In genomic region chr17:35740997-35741931, GRCh38 we compare ENCODE assay signal across 8 cellular contexts. TPM values are rescaled to one million over a fixed set of nuclear protein-coding genes. Genes with fewer than 3 reads are reported as not detected.
DNase-seq lines count a peak whose midpoint lies in the region; ATAC-seq, FAIRE-seq and TF ChIP-seq lines count a peak whose summit lies in the region.

No MANE protein-coding gene starts in this region.

- no peaks in the 10 kb centered on the region for H3K9me3 ChIP-seq in CD4-positive, alpha-beta T cell (ENCODE audit: control insufficient read depth, low read length)
- H3K9me3 ChIP-seq in IMR-90 (ENCODE audit: control insufficient read depth, insufficient read depth, low read length): no peaks in the 10 kb centered on the region
- H3K9me3 ChIP-seq in effector memory CD4-positive, alpha-beta T cell (ENCODE audit: control insufficient read depth, low read length): no peaks in the 10 kb centered on the region

- H3K27ac Mint-ChIP-seq in CD4-positive, alpha-beta T cell: no peak overlapping the region
- no peak overlapping the region for H3K27ac Mint-ChIP-seq in natural killer cell

- H3K4me3 ChIP-seq in IMR-90 (ENCODE audit: insufficient read depth, low read depth, low read length): no peak overlapping the region
- H3K4me3 ChIP-seq in effector memory CD4-positive, alpha-beta T cell (ENCODE audit: insufficient read depth, low read depth, low read length, poor library complexity, severe bottlenecking): peak overlapping the region; percentile 25

- no peak overlapping the region for H2BK15ac ChIP-seq in IMR-90 (ENCODE audit: low read depth, low read length)

- H3K4me1 Mint-ChIP-seq in CD4-positive, alpha-beta T cell (ENCODE audit: low read depth): no peaks in the 10 kb centered on the region
- peaks cover 0 to 5% of the 10 kb centered on the region in 2 donors for H3K4me1 Mint-ChIP-seq in natural killer cell

- H3K4me2 ChIP-seq in IMR-90 (ENCODE audit: low read depth, low read length): no peak overlapping the region

- H3K9me3 Mint-ChIP-seq in CD4-positive, alpha-beta T cell: no peaks in the 10 kb centered on the region
- H3K9me3 Mint-ChIP-seq in natural killer cell: no peaks in the 10 kb centered on the region

- H3K27me3 Mint-ChIP-seq in CD4-positive, alpha-beta T cell: peaks cover 36% of the 10 kb centered on the region
- H3K27me3 Mint-ChIP-seq in natural killer cell (ENCODE audit: low read depth in 2 of 2): peaks cover 20 to 28% of the 10 kb centered on the region in 2 donors

- H4K20me1 ChIP-seq in IMR-90 (ENCODE audit: insufficient read depth, low read length): peaks cover 12% of the 10 kb centered on the region

- no peak overlapping the region; the same call in 1 of the 2 replicates for H3K23ac ChIP-seq in IMR-90 (ENCODE audit: low read depth, low read length)

- H3K9me1 ChIP-seq in IMR-90 (ENCODE audit: insufficient read depth, low read length): peaks cover 2% of the 10 kb centered on the region; the same call in 1 of the 2 replicates

- peak in 1 of 10 experiments; percentile 14 for DNase-seq in CD4-positive, alpha-beta T cell
- DNase-seq in IMR-90 (no peak), natural killer cell (no peak), GM19239 (ENCODE audit: insufficient read length, low spot score) (no peak), KBM-7 (no peak)
- DNase-seq in effector memory CD4-positive, alpha-beta T cell: no peak

- no peak for TF ChIP-seq CTCF in CD4-positive, alpha-beta T cell (IDR thresholded peaks at IDR 0.05)
- TF ChIP-seq CTCF in IMR-90 (conservative IDR thresholded peaks at IDR 0.05; ENCODE audit: low read depth, low read length) (no peak), natural killer cell (IDR thresholded peaks at IDR 0.05) (no peak)

- POLR2A ChIA-PET in CD4-positive, alpha-beta T cell (lab: Charles Lee): no interaction called here
- POLR2A ChIA-PET in IMR-90 (lab: Charles Lee; ENCODE audit: unreplicated experiment): no interaction called here

- H3K4me3 Mint-ChIP-seq in CD4-positive, alpha-beta T cell: peak overlapping the region; percentile 38
- no peak overlapping the region for H3K4me3 Mint-ChIP-seq in natural killer cell

- BruUV-seq in IMR-90 (replicated peaks; lab: Mats Ljungman, UMichigan): no TSS peak

- no peak overlapping the region for H2AK5ac ChIP-seq in IMR-90 (ENCODE audit: low read depth, low read length)

- peak; percentile 48 for ATAC-seq in CD4-positive, alpha-beta T cell (ENCODE audit: poor library complexity)
- peak; percentile 48; the same call in 1 of the 2 replicates for ATAC-seq in IMR-90 (ENCODE audit: low read depth)
- ATAC-seq in natural killer cell: peak; percentile 25 to 73 (median 68)
- ATAC-seq in GM21447 (IDR thresholded peaks at IDR 0.05; ENCODE audit: unreplicated experiment): no peak
- no peak for ATAC-seq in GM18505 (IDR thresholded peaks at IDR 0.05; ENCODE audit: unreplicated experiment)

- TF ChIP-seq RAD21 in IMR-90 (IDR thresholded peaks at IDR 0.05; ENCODE audit: low read length): no peak

- CTCF ChIA-PET in CD4-positive, alpha-beta T cell (lab: Charles Lee): no interaction called here
- CTCF ChIA-PET in IMR-90 (lab: Yijun Ruan, JAX): no interaction called here

- H2AFZ ChIP-seq in IMR-90 (replicated peaks; ENCODE audit: low read length, poor library complexity): no peak overlapping the region

- no peak overlapping the region for H3K18ac ChIP-seq in IMR-90 (ENCODE audit: low read depth, low read length)

- H3K79me1 ChIP-seq in IMR-90 (ENCODE audit: low read depth in 1 of 2, low read length in 2 of 2): no peaks in the 10 kb centered on the region

- no peak overlapping the region for H3K9ac ChIP-seq in IMR-90 (ENCODE audit: low read depth, low read length)

- no peak overlapping the region for H2BK5ac ChIP-seq in IMR-90 (ENCODE audit: low read depth, low read length, poor library complexity, severe bottlenecking)

- no peak overlapping the region for H3K56ac ChIP-seq in IMR-90 (ENCODE audit: extremely low read depth, insufficient read depth, low read length)

- TF ChIP-seq POLR2A in IMR-90 (IDR thresholded peaks at IDR 0.05; ENCODE audit: low read depth, low read length) (no peak), GM18505 (IDR thresholded peaks at IDR 0.05; ENCODE audit: borderline replicate concordance, extremely low read depth, insufficient read depth, insufficient read length) (no peak)

- no peak overlapping the region for H4K8ac ChIP-seq in IMR-90 (ENCODE audit: low read depth in 2 of 2, low read length in 2 of 2)

- peaks cover 30% of the 10 kb centered on the region for H3K27me3 ChIP-seq in CD4-positive, alpha-beta T cell (ENCODE audit: control insufficient read depth, insufficient read depth, low read length)
- H3K27me3 ChIP-seq in IMR-90 (ENCODE audit: control insufficient read depth, insufficient read depth, low read length): peaks cover 43% of the 10 kb centered on the region
- H3K27me3 ChIP-seq in effector memory CD4-positive, alpha-beta T cell (replicated peaks; ENCODE audit: control insufficient read depth, insufficient read depth, low read length, poor library complexity, severe bottlenecking): peaks cover 15% of the 10 kb centered on the region

- H4K5ac ChIP-seq in IMR-90 (ENCODE audit: low read depth, low read length): no peak overlapping the region

- FAIRE-seq in GM19239 (lab: Jason Lieb, UNC): no peak

- H2BK20ac ChIP-seq in IMR-90 (ENCODE audit: low read depth, low read length): no peak overlapping the region

- H3K4ac ChIP-seq in IMR-90 (ENCODE audit: low read depth, low read length): no peak overlapping the region

- no peaks in the 10 kb centered on the region for H3K36me3 ChIP-seq in IMR-90 (ENCODE audit: control insufficient read depth, insufficient read depth, low read length)
- H3K36me3 ChIP-seq in effector memory CD4-positive, alpha-beta T cell (ENCODE audit: control insufficient read depth, insufficient read depth, low read length): no peaks in the 10 kb centered on the region

- no peak overlapping the region for H2AK9ac ChIP-seq in IMR-90 (replicated peaks; ENCODE audit: low read depth, low read length, poor library complexity)

- H3K27ac ChIP-seq in CD4-positive, alpha-beta T cell (ENCODE audit: low read depth, low read length): no peak overlapping the region
- no peak overlapping the region for H3K27ac ChIP-seq in IMR-90 (ENCODE audit: insufficient read depth, low read length)
- no peak overlapping the region for H3K27ac ChIP-seq in effector memory CD4-positive, alpha-beta T cell (ENCODE audit: insufficient read depth, low read length, poor library complexity, severe bottlenecking)

- intact Hi-C loops in CD4-positive, alpha-beta T cell (cut with DNase I, micrococcal nuclease): loop anchor here in 1 of 2 experiments (10.0 kb wide), 1 partner anchor 496 kb away; the partner anchor contains the start of gene SLFN5
- intact Hi-C loops in IMR-90 (cut with micrococcal nuclease) (loop anchor here (10.0 kb wide), 2 partner anchors 306 to 496 kb away; partner anchors contain the start of genes SLFN12 and SLFN5), natural killer cell (cut with micrococcal nuclease) (no loop called here)

- in situ Hi-C loops in IMR-90 (cut with MboI; ENCODE audit: low sequenced_read_pairs) (loop anchor here (25.0 kb wide), 1 partner anchor 379 kb away; the partner anchor contains the start of gene SLFN11), KBM-7 (cut with MboI; ENCODE audit: low pct_unique_long_range_greater_than_20kb, low sequenced_read_pairs) (loop anchor here (25.0 kb wide), 1 partner anchor 579 kb away; no protein-coding TSS in a partner anchor)

- H4K91ac ChIP-seq in IMR-90 (ENCODE audit: insufficient read depth, low read depth, low read length): no peak overlapping the region

- no peaks in the 10 kb centered on the region for H3K4me1 ChIP-seq in IMR-90 (ENCODE audit: control insufficient read depth, insufficient read depth, low read length)
- H3K4me1 ChIP-seq in effector memory CD4-positive, alpha-beta T cell (ENCODE audit: control insufficient read depth, insufficient read depth, low read length, poor library complexity, severe bottlenecking): peaks cover 4% of the 10 kb centered on the region

- H2BK120ac ChIP-seq in IMR-90 (ENCODE audit: low read depth, low read length): no peak overlapping the region

- dilution Hi-C loops in IMR-90 (cut with HindIII; ENCODE audit: low sequenced_read_pairs, unreplicated experiment): no loop called here

- no peaks in the 10 kb centered on the region for H3K36me3 Mint-ChIP-seq in CD4-positive, alpha-beta T cell (ENCODE audit: low read depth)
- H3K36me3 Mint-ChIP-seq in natural killer cell: no peaks in the 10 kb centered on the region

- no peak overlapping the region for H3K14ac ChIP-seq in IMR-90 (replicated peaks; ENCODE audit: low read depth, low read length)

- 21% methylated on average over 13 of the region's 73 CpGs; no CpG with 5 or more reads in 1 of the 2 experiments for WGBS in IMR-90 (ENCODE audit: extremely low coverage in 2 of 2, insufficient read length in 1 of 2), 2 experiments

TF ChIP-seq in IMR-90, 13 proteins besides CTCF, POLR2A, EP300 and RAD21:
- TF ChIP-seq RFX5 (IDR thresholded peaks at IDR 0.05; ENCODE audit: low read depth, low read length): no peak
- TF ChIP-seq BHLHE40 (IDR thresholded peaks at IDR 0.05; ENCODE audit: low read depth, low read length): peak; percentile 36; the same call in 1 of the 2 replicates
- TF ChIP-seq NFE2L2 (IDR thresholded peaks at IDR 0.05; ENCODE audit: low read depth, low read length): no peak

RNA-seq across cellular contexts. Expression of gene RASL10B, which starts 9.8 kb away (rescaled TPM):
- under 1 TPM; 0.22 to 0.47 TPM for total RNA-seq in CD4-positive, alpha-beta T cell
- total RNA-seq in IMR-90 (2012; rRNA removed): 3.6 and 4.7 TPM in 2 replicates
- 4.1 and 4.4 TPM in 2 replicates for polyA plus RNA-seq in IMR-90 (2012; rRNA removed)
- polyA plus RNA-seq in IMR-90 (2012; cell fraction: cytosol; rRNA removed): 5.7 and 7.2 TPM in 2 replicates
- polyA plus RNA-seq in IMR-90 (2012; cell fraction: nucleus; rRNA removed; ENCODE audit: low replicate concordance): 5.1 and 10.2 TPM in 2 replicates
- total RNA-seq in natural killer cell: under 1 TPM in 1 of 3 donors, not detected in 2; 0.07 TPM

RNA-seq across cellular contexts. Expression of gene GAS2L2, which starts 11.8 kb away (rescaled TPM):
- total RNA-seq in CD4-positive, alpha-beta T cell: under 1 TPM; 0.19 to 0.22 TPM
- total RNA-seq in IMR-90 (2012; rRNA removed): not detected in 2 replicates
- 0.02 and 0.03 TPM in 2 replicates for polyA plus RNA-seq in IMR-90 (2012; rRNA removed)
- 0.04 TPM in 1 of 2 replicates, not detected in the other for polyA plus RNA-seq in IMR-90 (2012; cell fraction: cytosol; rRNA removed)
- polyA plus RNA-seq in IMR-90 (2012; cell fraction: nucleus; rRNA removed; ENCODE audit: low replicate concordance): 0.10 and 0.13 TPM in 2 replicates
- total RNA-seq in natural killer cell: under 1 TPM in 1 of 3 donors, not detected in 2; 0.23 TPM

RNA-seq across cellular contexts. Expression of gene C17orf50, which starts 19.4 kb away (rescaled TPM):
- total RNA-seq in CD4-positive, alpha-beta T cell: not detected
- not detected in 2 replicates for total RNA-seq in IMR-90 (2012; rRNA removed)
- polyA plus RNA-seq in IMR-90 (2012; rRNA removed): not detected in 2 replicates
- polyA plus RNA-seq in IMR-90 (2012; cell fraction: cytosol; rRNA removed): not detected in 2 replicates
- polyA plus RNA-seq in IMR-90 (2012; cell fraction: nucleus; rRNA removed; ENCODE audit: low replicate concordance): not detected in 2 replicates
- not detected for total RNA-seq in natural killer cell

RNA-seq across cellular contexts. Expression of gene MMP28, which starts 54.2 kb away (rescaled TPM):
- total RNA-seq in CD4-positive, alpha-beta T cell: 1 to 10 TPM; 6.7 to 9.9 TPM
- total RNA-seq in IMR-90 (2012; rRNA removed) (0.18 TPM in 1 of 2 replicates, not detected in the other), natural killer cell (1 to 10 TPM in 1 of 3 donors, not detected in 2; 1.1 TPM)
- not detected in 2 replicates for polyA plus RNA-seq in IMR-90 (2012; rRNA removed)
- 0.08 TPM in 1 of 2 replicates, not detected in the other for polyA plus RNA-seq in IMR-90 (2012; cell fraction: cytosol; rRNA removed)
- not detected in 2 replicates for polyA plus RNA-seq in IMR-90 (2012; cell fraction: nucleus; rRNA removed; ENCODE audit: low replicate concordance)

Comparison
In these comparisons a context has a peak if more than half of its experiments do, and no peak if none do; other contexts are left out.
1. ATAC-seq: peak in CD4-positive, alpha-beta T cell (single experiment), IMR-90 (single experiment) and natural killer cell (3 of 3); none in GM21447 (single experiment) and GM18505 (single experiment).